ENCODE assay signal across 21 cellular contexts in the genomic region with DNA sequence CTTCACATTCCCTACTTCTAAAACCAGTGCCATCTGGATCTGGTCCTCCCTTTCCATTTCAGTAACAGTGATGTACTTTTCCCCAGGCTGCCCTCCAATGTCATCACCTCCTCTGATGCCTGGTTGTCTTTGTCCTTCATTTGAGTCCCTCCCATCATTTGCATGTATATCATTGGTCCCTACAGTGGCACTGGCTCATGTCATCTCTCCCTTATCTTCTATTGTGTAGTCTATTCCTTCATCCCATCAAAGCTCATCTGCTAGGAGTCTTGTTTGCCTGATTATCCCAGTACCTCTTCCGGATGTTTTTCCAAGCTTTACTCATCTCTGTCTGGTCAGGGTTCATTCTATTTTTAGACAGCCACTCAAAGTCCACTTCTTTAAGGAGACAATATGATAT.
"Had no signal": no experiment of that assay in that cellular context is flagged by ENCODE, and none has a peak within 500 bp of the region (broad histone marks: within the 10 kb centered on the region; RNA-seq: fewer than 3 reads in every experiment).

No MANE protein-coding gene starts in this region.

- H3K36me3 ChIP-seq: pancreas, prostate gland, suprapubic skin, tibial artery, upper lobe of right lung had no signal

- H3K27me3 ChIP-seq: pancreas, spleen, suprapubic skin, tibial artery, upper lobe of right lung had no signal

- H3K9me3 ChIP-seq: pancreas, prostate gland, tibial artery, upper lobe of right lung had no signal

- H3K4me3 ChIP-seq: pancreas, prostate gland, spleen, suprapubic skin, tibial artery, upper lobe of right lung had no signal

- FAIRE-seq: keratinocyte had no signal

- ATAC-seq: activated T-cell treated with anti-CD3 and anti-CD28 coated beads, Interleukin-2, amount 50 U/mL, for 72 hours; effector memory CD8-positive, alpha-beta T cell; left cardiac atrium; naive thymus-derived CD8-positive, alpha-beta T cell; pancreas; upper lobe of right lung had no signal

- H3K27ac ChIP-seq: pancreas, prostate gland, spleen, suprapubic skin, tibial artery, upper lobe of right lung had no signal

- H3K4me1 ChIP-seq: pancreas, prostate gland, spleen, suprapubic skin, upper lobe of right lung had no signal

- DNase-seq: activated CD4-positive, alpha-beta T cell treated with anti-CD3 and anti-CD28 coated beads for 4 hours; activated CD4-positive, alpha-beta T cell treated with anti-CD3 and anti-CD28 coated beads, Interleukin-2, amount 50 U/mL, for 4 hours; activated naive CD4-positive, alpha-beta T cell; activated T-cell treated with anti-CD3 and anti-CD28 coated beads for 4 hours; activated T-cell treated with anti-CD3 and anti-CD28 coated beads, Interleukin-2, amount 50 U/mL, for 72 hours; cortex of kidney; effector memory CD8-positive, alpha-beta T cell; head of caudate nucleus; hippocampal formation; left cardiac atrium; mammary epithelial cell; naive thymus-derived CD8-positive, alpha-beta T cell; nucleus accumbens; pancreas; spleen; stimulated activated naive CD4-positive, alpha-beta T cell; tibial artery; upper lobe of right lung had no signal
